ENCODE assay signal across 19 cellular contexts in genomic region chr3:194988495-194989165, GRCh38.
DNase-seq lines count a peak whose midpoint lies in the region; ATAC-seq and TF ChIP-seq lines count a peak whose summit lies in the region.
"Had no signal": no experiment of that assay in that cellular context is flagged by ENCODE, and none has a peak within 500 bp of the region (broad histone marks: within the 10 kb centered on the region; RNA-seq: fewer than 3 reads in every experiment).

No MANE protein-coding gene starts in this region.

- ATAC-seq in left cardiac atrium (no peak), mucosa of descending colon (peak; percentile 52), GM18907 (IDR thresholded peaks at IDR 0.05; ENCODE audit: unreplicated experiment) (no peak), HG03139 (IDR thresholded peaks at IDR 0.05; ENCODE audit: unreplicated experiment) (no peak)

- H3K27me3 ChIP-seq in right atrium auricular region: no peaks in the 10 kb centered on the region

- no peak for TF ChIP-seq CTCF in right atrium auricular region (IDR thresholded peaks at IDR 0.05)
- TF ChIP-seq CTCF in mucosa of descending colon (IDR thresholded peaks at IDR 0.05): no peak

- intact Hi-C loops in left cardiac atrium (cut with DNase I): no loop called here
- intact Hi-C loops in mucosa of descending colon (cut with DNase I, micrococcal nuclease): no loop called here

- H3K36me3 ChIP-seq in right atrium auricular region (no peaks in the 10 kb centered on the region), mucosa of descending colon (ENCODE audit: low read depth) (no peaks in the 10 kb centered on the region)
- H3K36me3 ChIP-seq: SJCRH30 had no signal

- no peak overlapping the region for H3K4me3 ChIP-seq in right atrium auricular region
- no peak overlapping the region for H3K4me3 ChIP-seq in mucosa of descending colon
- H3K4me3 ChIP-seq: SJCRH30 had no signal

- H3K4me1 ChIP-seq in right atrium auricular region (peaks cover 0 to 12% of the 10 kb centered on the region in 2 donors), mucosa of descending colon (ENCODE audit: low read depth) (peaks cover 12% of the 10 kb centered on the region)
- H3K4me1 ChIP-seq: SJCRH30 had no signal

- no peaks in the 10 kb centered on the region for H3K9me3 ChIP-seq in right atrium auricular region
- no peaks in the 10 kb centered on the region for H3K9me3 ChIP-seq in mucosa of descending colon
- H3K9me3 ChIP-seq: SJCRH30 had no signal

- no peak overlapping the region for H3K27ac ChIP-seq in right atrium auricular region
- H3K27ac ChIP-seq: C4-2B, SJCRH30 had no signal

- peak; percentile 23 for DNase-seq in right atrium auricular region (ENCODE audit: low spot score)
- no peak for DNase-seq in left cardiac atrium
- peak; percentile 37 for DNase-seq in astrocyte of the hippocampus (ENCODE audit: low read depth, low spot score)
- no peak for DNase-seq in mucosa of descending colon
- DNase-seq in NCI-H446 treated with DMSO at 0.1 percent for 48 hours (lab: John Stamatoyannopoulos, UW): no peak
- DNase-seq in anterior cingulate cortex (lab: John Stamatoyannopoulos, UW): no peak
- DNase-seq: AML-193; Calu3; CD8-positive, alpha-beta memory T cell; GF-D8; HFFc6; NCI-H1105 treated with DMSO at 0.1 percent for 48 hours; NCI-H2029 treated with DMSO at 0.1 percent for 48 hours; NCI-H2171; NCI-H526; SJCRH30 had no signal

Comparison
In these comparisons a context has a peak if more than half of its experiments do, and no peak if none do; other contexts are left out.
1. DNase-seq: peak in right atrium auricular region (single experiment) and astrocyte of the hippocampus (single experiment); none in left cardiac atrium (single experiment), mucosa of descending colon (0 of 3), NCI-H446 treated with DMSO at 0.1 percent for 48 hours (single experiment) and anterior cingulate cortex (0 of 58).